Comparison of ENCODE assay signal across 1 cellular context in the genomic region with DNA sequence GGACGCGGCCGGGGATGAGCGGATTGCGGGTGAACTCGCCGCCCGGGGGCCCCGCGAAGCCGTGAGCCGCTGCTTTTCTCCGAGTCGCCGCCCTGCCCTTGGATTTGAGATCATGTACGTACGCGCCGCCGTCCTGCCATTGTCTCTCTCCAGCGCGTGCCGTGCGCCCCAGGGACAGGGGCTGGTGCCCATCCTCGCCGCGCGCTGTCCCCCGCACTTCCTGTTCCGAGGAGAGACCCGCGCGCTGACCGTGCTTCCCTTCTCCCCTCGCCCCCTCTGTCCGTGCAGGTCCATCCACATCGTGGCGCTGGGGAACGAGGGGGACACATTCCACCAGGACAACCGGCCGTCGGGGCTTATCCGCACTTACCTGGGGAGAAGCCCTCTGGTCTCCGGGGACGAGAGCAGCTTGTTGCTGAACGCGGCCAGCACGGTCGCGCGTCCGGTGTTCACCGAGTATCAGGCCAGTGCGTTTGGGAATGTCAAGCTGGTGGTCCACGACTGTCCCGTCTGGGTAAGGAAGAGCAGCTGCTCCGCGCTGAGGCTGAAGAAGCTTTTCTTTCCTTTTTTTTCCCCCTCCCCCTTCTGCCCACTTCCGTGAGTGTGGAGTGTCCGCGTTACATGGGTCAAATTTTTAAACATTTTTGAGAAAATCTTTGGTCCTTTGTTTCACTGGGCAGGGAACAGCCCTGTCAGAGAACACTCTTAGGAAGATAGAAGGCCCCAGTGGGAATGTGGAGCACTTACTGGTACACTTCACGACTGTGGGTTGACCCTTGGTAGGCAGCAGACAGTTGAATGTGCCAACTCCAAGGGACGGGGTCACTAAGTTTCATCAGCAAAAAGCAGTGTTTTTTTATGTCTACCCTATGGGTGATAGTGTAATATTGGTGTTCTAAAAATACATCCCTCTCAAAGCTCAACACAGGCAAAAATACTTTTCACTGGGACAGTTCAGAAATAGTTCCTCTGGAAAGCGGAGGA.
A peak's percentile ranks its signal among the peaks of the same experiment; 100 is the strongest.
TF ChIP-seq lines count a peak whose summit lies in the region.

No MANE protein-coding gene starts in this region.

TF ChIP-seq in K562, 482 proteins besides CTCF, POLR2A, EP300 and RAD21 (continued from another document):
- TF ChIP-seq, protein P1, sequence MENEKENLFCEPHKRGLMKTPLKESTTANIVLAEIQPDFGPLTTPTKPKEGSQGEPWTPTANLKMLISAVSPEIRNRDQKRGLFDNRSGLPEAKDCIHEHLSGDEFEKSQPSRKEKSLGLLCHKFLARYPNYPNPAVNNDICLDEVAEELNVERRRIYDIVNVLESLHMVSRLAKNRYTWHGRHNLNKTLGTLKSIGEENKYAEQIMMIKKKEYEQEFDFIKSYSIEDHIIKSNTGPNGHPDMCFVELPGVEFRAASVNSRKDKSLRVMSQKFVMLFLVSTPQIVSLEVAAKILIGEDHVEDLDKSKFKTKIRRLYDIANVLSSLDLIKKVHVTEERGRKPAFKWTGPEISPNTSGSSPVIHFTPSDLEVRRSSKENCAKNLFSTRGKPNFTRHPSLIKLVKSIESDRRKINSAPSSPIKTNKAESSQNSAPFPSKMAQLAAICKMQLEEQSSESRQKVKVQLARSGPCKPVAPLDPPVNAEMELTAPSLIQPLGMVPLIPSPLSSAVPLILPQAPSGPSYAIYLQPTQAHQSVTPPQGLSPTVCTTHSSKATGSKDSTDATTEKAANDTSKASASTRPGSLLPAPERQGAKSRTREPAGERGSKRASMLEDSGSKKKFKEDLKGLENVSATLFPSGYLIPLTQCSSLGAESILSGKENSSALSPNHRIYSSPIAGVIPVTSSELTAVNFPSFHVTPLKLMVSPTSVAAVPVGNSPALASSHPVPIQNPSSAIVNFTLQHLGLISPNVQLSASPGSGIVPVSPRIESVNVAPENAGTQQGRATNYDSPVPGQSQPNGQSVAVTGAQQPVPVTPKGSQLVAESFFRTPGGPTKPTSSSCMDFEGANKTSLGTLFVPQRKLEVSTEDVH (IDR thresholded peaks at IDR 0.05; ENCODE audit: low read depth, partially characterized antibody) = peak; percentile 16
- TF ChIP-seq NR2F6 (CRISPR knock-in tag; IDR thresholded peaks at IDR 0.05) = no peak
- no peak for TF ChIP-seq ZNF695 (CRISPR knock-in tag; IDR thresholded peaks at IDR 0.05)
- TF ChIP-seq, protein P2, sequence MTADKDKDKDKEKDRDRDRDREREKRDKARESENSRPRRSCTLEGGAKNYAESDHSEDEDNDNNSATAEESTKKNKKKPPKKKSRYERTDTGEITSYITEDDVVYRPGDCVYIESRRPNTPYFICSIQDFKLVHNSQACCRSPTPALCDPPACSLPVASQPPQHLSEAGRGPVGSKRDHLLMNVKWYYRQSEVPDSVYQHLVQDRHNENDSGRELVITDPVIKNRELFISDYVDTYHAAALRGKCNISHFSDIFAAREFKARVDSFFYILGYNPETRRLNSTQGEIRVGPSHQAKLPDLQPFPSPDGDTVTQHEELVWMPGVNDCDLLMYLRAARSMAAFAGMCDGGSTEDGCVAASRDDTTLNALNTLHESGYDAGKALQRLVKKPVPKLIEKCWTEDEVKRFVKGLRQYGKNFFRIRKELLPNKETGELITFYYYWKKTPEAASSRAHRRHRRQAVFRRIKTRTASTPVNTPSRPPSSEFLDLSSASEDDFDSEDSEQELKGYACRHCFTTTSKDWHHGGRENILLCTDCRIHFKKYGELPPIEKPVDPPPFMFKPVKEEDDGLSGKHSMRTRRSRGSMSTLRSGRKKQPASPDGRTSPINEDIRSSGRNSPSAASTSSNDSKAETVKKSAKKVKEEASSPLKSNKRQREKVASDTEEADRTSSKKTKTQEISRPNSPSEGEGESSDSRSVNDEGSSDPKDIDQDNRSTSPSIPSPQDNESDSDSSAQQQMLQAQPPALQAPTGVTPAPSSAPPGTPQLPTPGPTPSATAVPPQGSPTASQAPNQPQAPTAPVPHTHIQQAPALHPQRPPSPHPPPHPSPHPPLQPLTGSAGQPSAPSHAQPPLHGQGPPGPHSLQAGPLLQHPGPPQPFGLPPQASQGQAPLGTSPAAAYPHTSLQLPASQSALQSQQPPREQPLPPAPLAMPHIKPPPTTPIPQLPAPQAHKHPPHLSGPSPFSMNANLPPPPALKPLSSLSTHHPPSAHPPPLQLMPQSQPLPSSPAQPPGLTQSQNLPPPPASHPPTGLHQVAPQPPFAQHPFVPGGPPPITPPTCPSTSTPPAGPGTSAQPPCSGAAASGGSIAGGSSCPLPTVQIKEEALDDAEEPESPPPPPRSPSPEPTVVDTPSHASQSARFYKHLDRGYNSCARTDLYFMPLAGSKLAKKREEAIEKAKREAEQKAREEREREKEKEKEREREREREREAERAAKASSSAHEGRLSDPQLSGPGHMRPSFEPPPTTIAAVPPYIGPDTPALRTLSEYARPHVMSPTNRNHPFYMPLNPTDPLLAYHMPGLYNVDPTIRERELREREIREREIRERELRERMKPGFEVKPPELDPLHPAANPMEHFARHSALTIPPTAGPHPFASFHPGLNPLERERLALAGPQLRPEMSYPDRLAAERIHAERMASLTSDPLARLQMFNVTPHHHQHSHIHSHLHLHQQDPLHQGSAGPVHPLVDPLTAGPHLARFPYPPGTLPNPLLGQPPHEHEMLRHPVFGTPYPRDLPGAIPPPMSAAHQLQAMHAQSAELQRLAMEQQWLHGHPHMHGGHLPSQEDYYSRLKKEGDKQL (CRISPR knock-in tag; IDR thresholded peaks at IDR 0.05; ENCODE audit: borderline replicate concordance) = peak; percentile 91; the same call in 1 of the 2 replicates
- TF ChIP-seq, protein P3, sequence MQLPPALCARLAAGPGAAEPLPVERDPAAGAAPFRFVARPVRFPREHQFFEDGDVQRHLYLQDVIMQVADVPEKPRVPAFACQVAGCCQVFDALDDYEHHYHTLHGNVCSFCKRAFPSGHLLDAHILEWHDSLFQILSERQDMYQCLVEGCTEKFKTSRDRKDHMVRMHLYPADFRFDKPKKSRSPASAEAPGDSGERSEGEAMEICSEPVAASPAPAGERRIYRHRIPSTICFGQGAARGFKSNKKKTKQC (CRISPR knock-in tag; IDR thresholded peaks at IDR 0.05) = 0 out of 2 replicates have a peak, but pooled peaks have one; percentile 66
- TF ChIP-seq, protein P4, sequence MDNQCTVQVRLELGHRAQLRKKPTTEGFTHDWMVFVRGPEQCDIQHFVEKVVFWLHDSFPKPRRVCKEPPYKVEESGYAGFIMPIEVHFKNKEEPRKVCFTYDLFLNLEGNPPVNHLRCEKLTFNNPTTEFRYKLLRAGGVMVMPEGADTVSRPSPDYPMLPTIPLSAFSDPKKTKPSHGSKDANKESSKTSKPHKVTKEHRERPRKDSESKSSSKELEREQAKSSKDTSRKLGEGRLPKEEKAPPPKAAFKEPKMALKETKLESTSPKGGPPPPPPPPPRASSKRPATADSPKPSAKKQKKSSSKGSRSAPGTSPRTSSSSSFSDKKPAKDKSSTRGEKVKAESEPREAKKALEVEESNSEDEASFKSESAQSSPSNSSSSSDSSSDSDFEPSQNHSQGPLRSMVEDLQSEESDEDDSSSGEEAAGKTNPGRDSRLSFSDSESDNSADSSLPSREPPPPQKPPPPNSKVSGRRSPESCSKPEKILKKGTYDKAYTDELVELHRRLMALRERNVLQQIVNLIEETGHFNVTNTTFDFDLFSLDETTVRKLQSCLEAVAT (IDR thresholded peaks at IDR 0.05) = peak; percentile 93 to 94
- TF ChIP-seq MECOM (CRISPR knock-in tag; IDR thresholded peaks at IDR 0.05) = 0 out of 2 replicates have a peak, but pooled peaks have one; percentile 13
- TF ChIP-seq, protein P5, sequence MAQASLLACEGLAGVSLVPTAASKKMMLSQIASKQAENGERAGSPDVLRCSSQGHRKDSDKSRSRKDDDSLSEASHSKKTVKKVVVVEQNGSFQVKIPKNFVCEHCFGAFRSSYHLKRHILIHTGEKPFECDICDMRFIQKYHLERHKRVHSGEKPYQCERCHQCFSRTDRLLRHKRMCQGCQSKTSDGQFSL (CRISPR knock-in tag; IDR thresholded peaks at IDR 0.05) = 0 out of 2 replicates have a peak, but pooled peaks have one; percentile 18
- TF ChIP-seq, protein P5 (tag; IDR thresholded peaks at IDR 0.05) = no peak
TF ChIP-seq in K562: peak in this region for 63.
